ENCODE assay signal across 1 cellular context in the genomic region with DNA sequence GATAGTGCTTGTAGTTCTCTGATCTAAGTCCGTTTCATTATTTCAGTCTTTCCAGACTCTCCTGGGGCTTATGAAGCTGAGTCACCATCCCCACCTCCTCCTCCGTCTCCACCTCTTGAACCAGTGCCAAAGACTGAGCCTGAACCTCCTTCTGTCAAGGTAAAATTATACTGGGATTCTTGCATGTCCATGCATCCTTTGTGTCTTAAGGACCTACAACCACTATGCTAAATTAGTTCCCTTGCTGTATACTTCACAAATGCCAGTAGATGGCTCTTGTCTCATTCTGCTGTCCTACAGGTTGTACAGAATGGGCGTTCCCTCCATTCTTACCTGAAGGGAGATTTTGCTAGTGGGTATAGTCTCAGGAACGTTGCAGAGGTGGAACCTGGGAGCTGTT.
TF ChIP-seq lines count a peak whose summit lies in the region.

No MANE protein-coding gene starts in this region.

TF ChIP-seq in GM23338, 12 proteins besides CTCF, POLR2A, EP300 and RAD21 (continued from another document):
- TF ChIP-seq, protein P1, sequence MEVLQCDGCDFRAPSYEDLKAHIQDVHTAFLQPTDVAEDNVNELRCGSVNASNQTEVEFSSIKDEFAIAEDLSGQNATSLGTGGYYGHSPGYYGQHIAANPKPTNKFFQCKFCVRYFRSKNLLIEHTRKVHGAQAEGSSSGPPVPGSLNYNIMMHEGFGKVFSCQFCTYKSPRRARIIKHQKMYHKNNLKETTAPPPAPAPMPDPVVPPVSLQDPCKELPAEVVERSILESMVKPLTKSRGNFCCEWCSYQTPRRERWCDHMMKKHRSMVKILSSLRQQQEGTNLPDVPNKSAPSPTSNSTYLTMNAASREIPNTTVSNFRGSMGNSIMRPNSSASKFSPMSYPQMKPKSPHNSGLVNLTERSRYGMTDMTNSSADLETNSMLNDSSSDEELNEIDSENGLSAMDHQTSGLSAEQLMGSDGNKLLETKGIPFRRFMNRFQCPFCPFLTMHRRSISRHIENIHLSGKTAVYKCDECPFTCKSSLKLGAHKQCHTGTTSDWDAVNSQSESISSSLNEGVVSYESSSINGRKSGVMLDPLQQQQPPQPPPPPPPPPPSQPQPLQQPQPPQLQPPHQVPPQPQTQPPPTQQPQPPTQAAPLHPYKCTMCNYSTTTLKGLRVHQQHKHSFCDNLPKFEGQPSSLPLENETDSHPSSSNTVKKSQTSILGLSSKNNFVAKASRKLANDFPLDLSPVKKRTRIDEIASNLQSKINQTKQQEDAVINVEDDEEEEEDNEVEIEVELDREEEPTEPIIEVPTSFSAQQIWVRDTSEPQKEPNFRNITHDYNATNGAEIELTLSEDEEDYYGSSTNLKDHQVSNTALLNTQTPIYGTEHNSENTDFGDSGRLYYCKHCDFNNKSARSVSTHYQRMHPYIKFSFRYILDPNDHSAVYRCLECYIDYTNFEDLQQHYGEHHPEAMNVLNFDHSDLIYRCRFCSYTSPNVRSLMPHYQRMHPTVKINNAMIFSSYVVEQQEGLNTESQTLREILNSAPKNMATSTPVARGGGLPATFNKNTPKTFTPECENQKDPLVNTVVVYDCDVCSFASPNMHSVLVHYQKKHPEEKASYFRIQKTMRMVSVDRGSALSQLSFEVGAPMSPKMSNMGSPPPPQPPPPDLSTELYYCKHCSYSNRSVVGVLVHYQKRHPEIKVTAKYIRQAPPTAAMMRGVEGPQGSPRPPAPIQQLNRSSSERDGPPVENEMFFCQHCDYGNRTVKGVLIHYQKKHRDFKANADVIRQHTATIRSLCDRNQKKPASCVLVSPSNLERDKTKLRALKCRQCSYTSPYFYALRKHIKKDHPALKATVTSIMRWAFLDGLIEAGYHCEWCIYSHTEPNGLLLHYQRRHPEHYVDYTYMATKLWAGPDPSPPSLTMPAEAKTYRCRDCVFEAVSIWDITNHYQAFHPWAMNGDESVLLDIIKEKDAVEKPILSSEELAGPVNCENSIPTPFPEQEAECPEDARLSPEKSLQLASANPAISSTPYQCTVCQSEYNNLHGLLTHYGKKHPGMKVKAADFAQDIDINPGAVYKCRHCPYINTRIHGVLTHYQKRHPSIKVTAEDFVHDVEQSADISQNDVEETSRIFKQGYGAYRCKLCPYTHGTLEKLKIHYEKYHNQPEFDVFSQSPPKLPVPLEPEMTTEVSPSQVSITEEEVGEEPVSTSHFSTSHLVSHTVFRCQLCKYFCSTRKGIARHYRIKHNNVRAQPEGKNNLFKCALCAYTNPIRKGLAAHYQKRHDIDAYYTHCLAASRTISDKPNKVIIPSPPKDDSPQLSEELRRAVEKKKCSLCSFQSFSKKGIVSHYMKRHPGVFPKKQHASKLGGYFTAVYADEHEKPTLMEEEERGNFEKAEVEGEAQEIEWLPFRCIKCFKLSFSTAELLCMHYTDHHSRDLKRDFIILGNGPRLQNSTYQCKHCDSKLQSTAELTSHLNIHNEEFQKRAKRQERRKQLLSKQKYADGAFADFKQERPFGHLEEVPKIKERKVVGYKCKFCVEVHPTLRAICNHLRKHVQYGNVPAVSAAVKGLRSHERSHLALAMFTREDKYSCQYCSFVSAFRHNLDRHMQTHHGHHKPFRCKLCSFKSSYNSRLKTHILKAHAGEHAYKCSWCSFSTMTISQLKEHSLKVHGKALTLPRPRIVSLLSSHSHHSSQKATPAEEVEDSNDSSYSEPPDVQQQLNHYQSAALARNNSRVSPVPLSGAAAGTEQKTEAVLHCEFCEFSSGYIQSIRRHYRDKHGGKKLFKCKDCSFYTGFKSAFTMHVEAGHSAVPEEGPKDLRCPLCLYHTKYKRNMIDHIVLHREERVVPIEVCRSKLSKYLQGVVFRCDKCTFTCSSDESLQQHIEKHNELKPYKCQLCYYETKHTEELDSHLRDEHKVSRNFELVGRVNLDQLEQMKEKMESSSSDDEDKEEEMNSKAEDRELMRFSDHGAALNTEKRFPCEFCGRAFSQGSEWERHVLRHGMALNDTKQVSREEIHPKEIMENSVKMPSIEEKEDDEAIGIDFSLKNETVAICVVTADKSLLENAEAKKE (CRISPR knock-in tag; IDR thresholded peaks at IDR 0.05) = no peak
- no peak for TF ChIP-seq EZH2 (IDR thresholded peaks at IDR 0.05; ENCODE audit: low read depth, unreplicated experiment)
TF ChIP-seq in GM23338: peak in this region for 0.
